In genomic region chr4:7830747-7831146, GRCh38 we compare ENCODE assay signal across 13 cellular contexts.
DNase-seq lines count a peak whose midpoint lies in the region; FAIRE-seq and TF ChIP-seq lines count a peak whose summit lies in the region.
"Had no signal": no experiment of that assay in that cellular context is flagged by ENCODE, and none has a peak within 500 bp of the region (broad histone marks: within the 10 kb centered on the region; RNA-seq: fewer than 3 reads in every experiment).

No MANE protein-coding gene starts in this region.

- peak overlapping the region; percentile 99 for H3K27ac ChIP-seq in astrocyte (ENCODE audit: low read depth, low read length)
- H3K27ac ChIP-seq in mesenchymal stem cell (ENCODE audit: low read length, poor library complexity, severe bottlenecking), result peak overlapping the region; percentile 43
- peak overlapping the region in 3 of 4 donors; percentile 13 to 60 (median 56) for H3K27ac ChIP-seq in tibial nerve

- peak overlapping the region; percentile 64 for H3K27ac Mint-ChIP-seq in activated naive CD8-positive, alpha-beta T cell
- H3K27ac Mint-ChIP-seq in activated naive CD8-positive, alpha-beta T cell treated with anti-CD3 and anti-CD28 coated beads for 36 hours, result no peak overlapping the region
- peak overlapping the region; percentile 55 for H3K27ac Mint-ChIP-seq in astrocyte (ENCODE audit: unreplicated experiment)
- no peak overlapping the region for H3K27ac Mint-ChIP-seq in activated CD4-positive, alpha-beta T cell treated with anti-CD3 and anti-CD28 coated beads, Interleukin-2, amount 10 ng/mL, durations not matched to agents 7 days and 5 days
- H3K27ac Mint-ChIP-seq: dendritic cell treated with granulocyte-macrophage colony-stimulating factor and Interleukin-4, amounts not matched to agents 40 ng/mL and 50 ng/mL, for 4 days had no signal

- H3K4me1 ChIP-seq in astrocyte (ENCODE audit: insufficient read depth, low read length), result peaks cover 41% of the 10 kb centered on the region
- H3K4me1 ChIP-seq in mesenchymal stem cell (ENCODE audit: control insufficient read depth, insufficient read depth, low read depth, low read length), result peaks cover 17% of the 10 kb centered on the region
- H3K4me1 ChIP-seq in tibial nerve, result peaks cover 0 to 40% (median 8%) of the 10 kb centered on the region in 4 donors

- no peak overlapping the region for H3K4me3 ChIP-seq in astrocyte (ENCODE audit: insufficient read depth, low read depth, low read length)
- no peak overlapping the region for H3K4me3 ChIP-seq in mesenchymal stem cell (ENCODE audit: insufficient read depth in 1 of 2, low read depth in 1 of 2, low read length in 2 of 2)
- H3K4me3 ChIP-seq in tibial nerve, result no peak overlapping the region

- H2BK15ac ChIP-seq in mesenchymal stem cell (ENCODE audit: low read depth, poor library complexity, severe bottlenecking), result no peak overlapping the region

- H3K79me2 ChIP-seq in astrocyte (ENCODE audit: insufficient read depth, low read length), result peaks cover 76% of the 10 kb centered on the region

- no peak overlapping the region for H3K14ac ChIP-seq in mesenchymal stem cell (ENCODE audit: low read length in 2 of 2)

- H3K9me3 Mint-ChIP-seq in activated naive CD8-positive, alpha-beta T cell (ENCODE audit: low read depth), result peaks cover 9% of the 10 kb centered on the region
- peaks cover 6% of the 10 kb centered on the region for H3K9me3 Mint-ChIP-seq in activated naive CD8-positive, alpha-beta T cell treated with anti-CD3 and anti-CD28 coated beads for 36 hours
- H3K9me3 Mint-ChIP-seq in astrocyte (ENCODE audit: unreplicated experiment), result peaks cover 3% of the 10 kb centered on the region
- peaks cover 10% of the 10 kb centered on the region for H3K9me3 Mint-ChIP-seq in activated CD4-positive, alpha-beta T cell treated with anti-CD3 and anti-CD28 coated beads, Interleukin-2, amount 10 ng/mL, durations not matched to agents 7 days and 5 days
- H3K9me3 Mint-ChIP-seq: dendritic cell treated with granulocyte-macrophage colony-stimulating factor and Interleukin-4, amounts not matched to agents 40 ng/mL and 50 ng/mL, for 4 days had no signal

- WGBS in mesenchymal stem cell, result no CpG with 5 or more reads among the region's 2 CpGs
- 67 to 71% methylated on average over 2 of the region's 2 CpGs for WGBS in tibial nerve, 2 donors

- no peak overlapping the region for H3K4ac ChIP-seq in mesenchymal stem cell (ENCODE audit: low read depth in 1 of 2, low read length in 2 of 2)

- H4K20me1 ChIP-seq in astrocyte (ENCODE audit: insufficient read depth, low read length), result no peaks in the 10 kb centered on the region

- H3K4me1 Mint-ChIP-seq in activated naive CD8-positive, alpha-beta T cell (ENCODE audit: low read depth), result peaks cover 54% of the 10 kb centered on the region
- peaks cover 26% of the 10 kb centered on the region for H3K4me1 Mint-ChIP-seq in activated naive CD8-positive, alpha-beta T cell treated with anti-CD3 and anti-CD28 coated beads for 36 hours
- H3K4me1 Mint-ChIP-seq in astrocyte (ENCODE audit: low read depth, unreplicated experiment), result peaks cover 46% of the 10 kb centered on the region
- H3K4me1 Mint-ChIP-seq in activated CD4-positive, alpha-beta T cell treated with anti-CD3 and anti-CD28 coated beads, Interleukin-2, amount 10 ng/mL, durations not matched to agents 7 days and 5 days, result peaks cover 52% of the 10 kb centered on the region

- TF ChIP-seq EP300 in tibial nerve (IDR thresholded peaks at IDR 0.05), result no peak

- CTCF ChIA-PET in activated CD4-positive, alpha-beta T cell treated with anti-CD3 and anti-CD28 coated beads, Interleukin-2, amount 10 ng/mL, durations not matched to agents 7 days and 5 days (lab: Charles Lee), result interaction anchor here (1.2 kb wide), 1 partner anchor 13 kb away, joined by 3 read pairs; no protein-coding TSS in a partner anchor

- DNase-seq in activated naive CD8-positive, alpha-beta T cell treated with anti-CD3 and anti-CD28 coated beads for 36 hours, result no peak
- DNase-seq in astrocyte (ENCODE audit: low read depth), result no peak
- DNase-seq in mesenchymal stem cell, result no peak
- DNase-seq in tibial nerve (ENCODE audit: low spot score in 2 of 2), result no peak
- no peak for DNase-seq in HCEC 1CT
- no peak for DNase-seq in activated CD4-positive, alpha-beta T cell treated with anti-CD3 and anti-CD28 coated beads, Interleukin-2, amount 10 ng/mL, durations not matched to agents 7 days and 5 days
- no peak for DNase-seq in GDM1 (lab: John Stamatoyannopoulos, UW)
- DNase-seq: activated naive CD4-positive, alpha-beta T cell; DND-41; SW 1271 had no signal

- no peaks in the 10 kb centered on the region for H3K27me3 Mint-ChIP-seq in activated naive CD8-positive, alpha-beta T cell
- H3K27me3 Mint-ChIP-seq in activated naive CD8-positive, alpha-beta T cell treated with anti-CD3 and anti-CD28 coated beads for 36 hours, result no peaks in the 10 kb centered on the region
- H3K27me3 Mint-ChIP-seq in astrocyte (ENCODE audit: low read depth, unreplicated experiment), result no peaks in the 10 kb centered on the region
- H3K27me3 Mint-ChIP-seq in activated CD4-positive, alpha-beta T cell treated with anti-CD3 and anti-CD28 coated beads, Interleukin-2, amount 10 ng/mL, durations not matched to agents 7 days and 5 days, result no peaks in the 10 kb centered on the region

- H3K18ac ChIP-seq in mesenchymal stem cell (ENCODE audit: low read depth in 1 of 2, low read length in 2 of 2), result peak overlapping the region; percentile 21 to 43

- no peaks in the 10 kb centered on the region for H3K9me3 ChIP-seq in astrocyte (ENCODE audit: insufficient read depth, low read depth, low read length)
- H3K9me3 ChIP-seq in mesenchymal stem cell (ENCODE audit: control insufficient read depth, low read length), result no peaks in the 10 kb centered on the region
- H3K9me3 ChIP-seq in tibial nerve, result no peaks in the 10 kb centered on the region

- H2BK12ac ChIP-seq in mesenchymal stem cell (ENCODE audit: low read length in 2 of 2), result no peak overlapping the region

- no peak overlapping the region for H4K91ac ChIP-seq in mesenchymal stem cell (ENCODE audit: low read length)

- H3K27me3 ChIP-seq in astrocyte (ENCODE audit: insufficient read depth, low read length) (no peaks in the 10 kb centered on the region), mesenchymal stem cell (ENCODE audit: control insufficient read depth in 1 of 2, insufficient read depth in 1 of 2, low read length in 2 of 2) (no peaks in the 10 kb centered on the region), tibial nerve (no peaks in the 10 kb centered on the region)

- TF ChIP-seq CTCF in astrocyte (IDR thresholded peaks at IDR 0.05; ENCODE audit: insufficient read depth, low read depth, low read length) (no peak), tibial nerve (IDR thresholded peaks at IDR 0.05) (no peak)

- no peak for TF ChIP-seq POLR2A in tibial nerve (IDR thresholded peaks at IDR 0.05)

- peaks cover 28% of the 10 kb centered on the region for H3K36me3 Mint-ChIP-seq in activated naive CD8-positive, alpha-beta T cell
- H3K36me3 Mint-ChIP-seq in activated naive CD8-positive, alpha-beta T cell treated with anti-CD3 and anti-CD28 coated beads for 36 hours, result peaks cover 52% of the 10 kb centered on the region
- peaks cover 43% of the 10 kb centered on the region for H3K36me3 Mint-ChIP-seq in astrocyte (ENCODE audit: low read depth, unreplicated experiment)
- peaks cover 23% of the 10 kb centered on the region for H3K36me3 Mint-ChIP-seq in activated CD4-positive, alpha-beta T cell treated with anti-CD3 and anti-CD28 coated beads, Interleukin-2, amount 10 ng/mL, durations not matched to agents 7 days and 5 days (ENCODE audit: low read depth)

- no peak for FAIRE-seq in astrocyte (lab: Jason Lieb, UNC)
- FAIRE-seq: H54 had no signal

- no peak overlapping the region for H3K23ac ChIP-seq in mesenchymal stem cell (ENCODE audit: low read length in 2 of 2)

- H4K8ac ChIP-seq in mesenchymal stem cell (ENCODE audit: low read length), result no peak overlapping the region

- H3K79me1 ChIP-seq in mesenchymal stem cell (replicated peaks; ENCODE audit: low read length, poor library complexity, severe bottlenecking), result peaks cover 21% of the 10 kb centered on the region

- peak overlapping the region; percentile 24 for H2AK5ac ChIP-seq in mesenchymal stem cell (ENCODE audit: low read length, severe bottlenecking)

- H3K36me3 ChIP-seq in astrocyte (ENCODE audit: insufficient read depth, low read length), result peaks cover 29% of the 10 kb centered on the region
- H3K36me3 ChIP-seq in mesenchymal stem cell (ENCODE audit: control insufficient read depth in 1 of 2, insufficient read depth in 2 of 2, low read depth in 1 of 2, low read length in 2 of 2), result peaks cover 27 to 58% of the 10 kb centered on the region in 2 experiments
- H3K36me3 ChIP-seq in tibial nerve, result peaks cover 0 to 16% (median 0%) of the 10 kb centered on the region in 3 donors

- POLR2A ChIA-PET in activated CD4-positive, alpha-beta T cell treated with anti-CD3 and anti-CD28 coated beads, Interleukin-2, amount 10 ng/mL, durations not matched to agents 7 days and 5 days (lab: Charles Lee), result no interaction called here

- H3K9ac ChIP-seq in astrocyte (ENCODE audit: low read length) (peak overlapping the region; percentile 80), mesenchymal stem cell (ENCODE audit: low read length) (peak overlapping the region; percentile 25)

- no peak overlapping the region for H2BK120ac ChIP-seq in mesenchymal stem cell (ENCODE audit: low read depth, low read length)

- peak overlapping the region; percentile 27 for H3K4me3 Mint-ChIP-seq in activated naive CD8-positive, alpha-beta T cell
- H3K4me3 Mint-ChIP-seq in activated naive CD8-positive, alpha-beta T cell treated with anti-CD3 and anti-CD28 coated beads for 36 hours, result no peak overlapping the region
- no peak overlapping the region for H3K4me3 Mint-ChIP-seq in astrocyte (ENCODE audit: unreplicated experiment)
- H3K4me3 Mint-ChIP-seq in activated CD4-positive, alpha-beta T cell treated with anti-CD3 and anti-CD28 coated beads, Interleukin-2, amount 10 ng/mL, durations not matched to agents 7 days and 5 days, result no peak overlapping the region
- H3K4me3 Mint-ChIP-seq: dendritic cell treated with granulocyte-macrophage colony-stimulating factor and Interleukin-4, amounts not matched to agents 40 ng/mL and 50 ng/mL, for 4 days had no signal

- H3K4me2 ChIP-seq in astrocyte (ENCODE audit: low read length), result peak overlapping the region; percentile 2
- H3K4me2 ChIP-seq in mesenchymal stem cell (ENCODE audit: low read length, poor library complexity, severe bottlenecking), result no peak overlapping the region

- no peak overlapping the region for H2BK5ac ChIP-seq in mesenchymal stem cell (ENCODE audit: low read depth, low read length, poor library complexity, severe bottlenecking)

- H2AFZ ChIP-seq in astrocyte (ENCODE audit: low read depth, low read length) (no peak overlapping the region), mesenchymal stem cell (ENCODE audit: low read depth, low read length) (no peak overlapping the region)

Comparison
In these comparisons a context has a peak if more than half of its experiments do, and no peak if none do; other contexts are left out.
1. H3K27ac Mint-ChIP-seq: peak in activated naive CD8-positive, alpha-beta T cell (single experiment) and astrocyte (single experiment); none in activated naive CD8-positive, alpha-beta T cell treated with anti-CD3 and anti-CD28 coated beads for 36 hours (single experiment) and activated CD4-positive, alpha-beta T cell treated with anti-CD3 and anti-CD28 coated beads, Interleukin-2, amount 10 ng/mL, durations not matched to agents 7 days and 5 days (single experiment).
2. H3K27ac ChIP-seq: peak in every context shown above with its lines; median percentile 99 in astrocyte; 56 in tibial nerve; 43 in mesenchymal stem cell.